ENCODE assay signal across 9 cellular contexts in genomic region chr16:28878083-28878926, GRCh38. TPM values are rescaled to one million over a fixed set of nuclear protein-coding genes. Genes with fewer than 3 reads are reported as not detected.
DNase-seq lines count a peak whose midpoint lies in the region; ATAC-seq and TF ChIP-seq lines count a peak whose summit lies in the region.
"Had no signal": no experiment of that assay in that cellular context is flagged by ENCODE, and none has a peak within 500 bp of the region (broad histone marks: within the 10 kb centered on the region; RNA-seq: fewer than 3 reads in every experiment).

Gene ATP2A1 (plus strand): TSS chr16:28878488. CDS start chr16:28878672, 184 bp downstream.

- H4K91ac ChIP-seq in trophoblast cell (ENCODE audit: low read depth, low read length) = no peak within 1 kb of the TSS

- H3K4me2 ChIP-seq in DOHH2 (ENCODE audit: low read length) (peak within 1 kb of the TSS; percentile 96), fibroblast of lung (ENCODE audit: extremely low read depth, insufficient read depth, low read length) (peak within 1 kb of the TSS; percentile 77), trophoblast cell (ENCODE audit: low read length) (peak within 1 kb of the TSS; percentile 89)

- no peaks in the 10 kb centered on the region for H4K20me1 ChIP-seq in DOHH2 (ENCODE audit: control insufficient read depth, insufficient read depth, low read depth, low read length)
- no peaks in the 10 kb centered on the region for H4K20me1 ChIP-seq in fibroblast of lung (ENCODE audit: control insufficient read depth, extremely low read depth, insufficient read depth, low read length)

- peak within 1 kb of the TSS; percentile 61 for H4K8ac ChIP-seq in trophoblast cell (ENCODE audit: low read depth, low read length)

- peaks cover 5% of the 10 kb centered on the region; the same call in 1 of the 2 replicates for H3K9me3 ChIP-seq in DOHH2 (ENCODE audit: control insufficient read depth, insufficient read depth, low read length)
- no peaks in the 10 kb centered on the region for H3K9me3 ChIP-seq in fibroblast of lung (ENCODE audit: control insufficient read depth, insufficient read depth, low read depth, low read length)
- peaks cover 5% of the 10 kb centered on the region for H3K9me3 ChIP-seq in trophoblast cell (ENCODE audit: insufficient read depth, low read depth, low read length)

- H2BK120ac ChIP-seq in trophoblast cell (ENCODE audit: insufficient read depth, low read length, poor library complexity) = no peak within 1 kb of the TSS

- peak within 1 kb of the TSS; percentile 2 for H3K14ac ChIP-seq in trophoblast cell (ENCODE audit: low read length)

- CTCF ChIA-PET in RWPE1 (lab: Yijun Ruan, JAX) = interaction anchor here (0.6 to 1.0 kb wide), 3 partner anchors 29 to 1750 kb away, joined by 3 read pairs; no protein-coding TSS in a partner anchor

- H3K79me1 ChIP-seq in trophoblast cell (ENCODE audit: low read length) = no peaks in the 10 kb centered on the region

- DNase-seq in RWPE1 (ENCODE audit: low spot score) (no peak), fibroblast of lung (ENCODE audit: low read depth in 2 of 2) (no peak), trophoblast cell (no peak), Kasumi-1 (lab: John Stamatoyannopoulos, UW) (no peak), DMS114 treated with DMSO at 0.1 percent for 48 hours (lab: John Stamatoyannopoulos, UW; ENCODE audit: unreplicated experiment) (no peak), DMS79 treated with DMSO at 0.1 percent for 48 hours (lab: John Stamatoyannopoulos, UW) (no peak)
- DNase-seq: SIG-M5 had no signal

- H3K4me3 ChIP-seq in DOHH2 (ENCODE audit: low read length) = peak within 1 kb of the TSS; percentile 91
- peak within 1 kb of the TSS; percentile 68 to 82 (median 74) for H3K4me3 ChIP-seq in fibroblast of lung (replicated peaks in 1 of 4; ENCODE audit: control extremely low read depth in 1 of 4, insufficient read depth in 1 of 4, low read depth in 3 of 4, low read length in 4 of 4)
- H3K4me3 ChIP-seq in trophoblast cell (ENCODE audit: low read depth, low read length) = no peak within 1 kb of the TSS

- no peak for TF ChIP-seq CTCF in DOHH2 (IDR thresholded peaks at IDR 0.05; ENCODE audit: low read depth, low read length, poor library complexity, severe bottlenecking)
- TF ChIP-seq CTCF in RWPE1 (conservative IDR thresholded peaks at IDR 0.05; ENCODE audit: low read depth) = no peak
- no peak for TF ChIP-seq CTCF in fibroblast of lung (conservative IDR thresholded peaks at IDR 0.05 in 1 of 2, IDR thresholded peaks at IDR 0.05 in 1 of 2; ENCODE audit: low read depth in 1 of 2, low read length in 2 of 2)

- no peaks in the 10 kb centered on the region for H3K9me2 ChIP-seq in DOHH2 (replicated peaks; ENCODE audit: control insufficient read depth, low read length)

- ATAC-seq in GM18511 (IDR thresholded peaks at IDR 0.05; ENCODE audit: unreplicated experiment) = no peak

- no peak within 1 kb of the TSS for H3K18ac ChIP-seq in trophoblast cell (ENCODE audit: low read length)

- H3K23ac ChIP-seq in trophoblast cell (ENCODE audit: low read length) = no peak within 1 kb of the TSS

- H2BK5ac ChIP-seq in trophoblast cell (ENCODE audit: low read depth, low read length, poor library complexity) = no peak within 1 kb of the TSS

- H3K27ac ChIP-seq in DOHH2 (ENCODE audit: low read depth, low read length) (peak within 1 kb of the TSS; percentile 36), RWPE1 (peak within 1 kb of the TSS; percentile 86), fibroblast of lung (ENCODE audit: insufficient read depth, low read length) (no peak within 1 kb of the TSS), trophoblast cell (ENCODE audit: low read depth, low read length) (no peak within 1 kb of the TSS)

- no peaks in the 10 kb centered on the region; the same call in 1 of the 2 replicates for H3F3A ChIP-seq in DOHH2 (ENCODE audit: control insufficient read depth, insufficient read depth)

- no CpG with 5 or more reads among the region's 25 CpGs for whole genome bisulfite sequencing in trophoblast cell (ENCODE audit: extremely low coverage, insufficient coverage, insufficient read length)

- H3K36me3 ChIP-seq in DOHH2 (ENCODE audit: control insufficient read depth, low read length) (peaks cover 12% of the 10 kb centered on the region), fibroblast of lung (ENCODE audit: control insufficient read depth, insufficient read depth, low read length) (peaks cover 3% of the 10 kb centered on the region), trophoblast cell (ENCODE audit: control insufficient read depth in 1 of 2, insufficient read depth in 2 of 2, low read length in 2 of 2) (peaks cover 16 to 17% of the 10 kb centered on the region in 2 experiments)

- H2AFZ ChIP-seq in fibroblast of lung (ENCODE audit: low read length) (peak within 1 kb of the TSS; percentile 86), trophoblast cell (ENCODE audit: insufficient read depth, low read length, poor library complexity) (peak within 1 kb of the TSS; percentile 82)

- H3K79me2 ChIP-seq in DOHH2 (ENCODE audit: control insufficient read depth, low read length) (peaks cover 13% of the 10 kb centered on the region), fibroblast of lung (ENCODE audit: control insufficient read depth, insufficient read depth, low read length) (no peaks in the 10 kb centered on the region), trophoblast cell (ENCODE audit: control insufficient read depth, insufficient read depth, low read length, poor library complexity) (no peaks in the 10 kb centered on the region)

- no peak within 1 kb of the TSS for H2BK12ac ChIP-seq in trophoblast cell (ENCODE audit: low read length)

- H3K4ac ChIP-seq in trophoblast cell (ENCODE audit: low read depth, low read length) = no peak within 1 kb of the TSS

- H2AK5ac ChIP-seq in trophoblast cell (ENCODE audit: low read length) = no peak within 1 kb of the TSS

- H3K27me3 ChIP-seq in DOHH2 (ENCODE audit: control insufficient read depth, low read length) (no peaks in the 10 kb centered on the region), fibroblast of lung (ENCODE audit: control insufficient read depth, insufficient read depth, low read length) (no peaks in the 10 kb centered on the region), trophoblast cell (ENCODE audit: insufficient read depth, low read length) (peaks cover 18% of the 10 kb centered on the region)

- H3K9ac ChIP-seq in fibroblast of lung (ENCODE audit: insufficient read depth, low read length) = peak within 1 kb of the TSS; percentile 60
- H3K9ac ChIP-seq in trophoblast cell (ENCODE audit: low read length) = no peak within 1 kb of the TSS

- peaks cover 21% of the 10 kb centered on the region for H3K4me1 ChIP-seq in DOHH2 (ENCODE audit: control insufficient read depth, low read length)
- peaks cover 6% of the 10 kb centered on the region for H3K4me1 ChIP-seq in fibroblast of lung (ENCODE audit: control insufficient read depth, extremely low read depth, insufficient read depth, low read length)
- H3K4me1 ChIP-seq in trophoblast cell (ENCODE audit: control insufficient read depth in 1 of 2, insufficient read depth in 2 of 2, low read length in 2 of 2) = peaks cover 9 to 13% of the 10 kb centered on the region in 2 experiments

- H4K12ac ChIP-seq in trophoblast cell (ENCODE audit: low read depth, low read length) = no peak within 1 kb of the TSS

- POLR2A ChIA-PET in RWPE1 (lab: Yijun Ruan, JAX; ENCODE audit: low non-redundant PET) = no interaction called here

RNA-seq across cellular contexts. Expression of gene ATP2A1, which starts in this region (rescaled TPM):
- total RNA-seq in fibroblast of lung = 0.26 and 0.33 TPM in 2 replicates
- polyA plus RNA-seq in fibroblast of lung = 0.15 and 0.22 TPM in 2 replicates
- 0.31 and 0.46 TPM in 2 replicates for polyA plus RNA-seq in fibroblast of lung (2012)
- polyA minus RNA-seq in fibroblast of lung (ENCODE audit: low replicate concordance) = 0.15 TPM in 1 of 2 replicates, not detected in the other
- polyA plus RNA-seq in trophoblast cell (2013) = 1.6 and 1.8 TPM in 2 replicates

Comparison
In these comparisons a context has a peak if more than half of its experiments do, and no peak if none do; other contexts are left out.
1. H3K27ac ChIP-seq: peak in DOHH2 (single experiment) and RWPE1 (single experiment); none in fibroblast of lung (single experiment) and trophoblast cell (single experiment).
2. Peak in every context shown above with its lines, with median percentiles within 50 percentile points of each other: H3K4me2 ChIP-seq.